ENCODE assay signal across 1 cellular context in genomic region chr20:57547250-57547649, GRCh38.
TF ChIP-seq lines count a peak whose summit lies in the region.

No MANE protein-coding gene starts in this region.

TF ChIP-seq in HepG2, 621 proteins besides CTCF, POLR2A, EP300 and RAD21 (continued from another document and continues in another):
- TF ChIP-seq, protein P1, sequence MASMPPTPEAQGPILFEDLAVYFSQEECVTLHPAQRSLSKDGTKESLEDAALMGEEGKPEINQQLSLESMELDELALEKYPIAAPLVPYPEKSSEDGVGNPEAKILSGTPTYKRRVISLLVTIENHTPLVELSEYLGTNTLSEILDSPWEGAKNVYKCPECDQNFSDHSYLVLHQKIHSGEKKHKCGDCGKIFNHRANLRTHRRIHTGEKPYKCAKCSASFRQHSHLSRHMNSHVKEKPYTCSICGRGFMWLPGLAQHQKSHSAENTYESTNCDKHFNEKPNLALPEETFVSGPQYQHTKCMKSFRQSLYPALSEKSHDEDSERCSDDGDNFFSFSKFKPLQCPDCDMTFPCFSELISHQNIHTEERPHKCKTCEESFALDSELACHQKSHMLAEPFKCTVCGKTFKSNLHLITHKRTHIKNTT (CRISPR knock-in tag; IDR thresholded peaks at IDR 0.05), result no peak
- no peak for TF ChIP-seq SMC3 (IDR thresholded peaks at IDR 0.05; ENCODE audit: low read length)
- TF ChIP-seq TBP (CRISPR knock-in tag; IDR thresholded peaks at IDR 0.05), result no peak
- peak; percentile 81; the same call in 1 of the 2 replicates for TF ChIP-seq NFKBIZ (CRISPR knock-in tag; IDR thresholded peaks at IDR 0.05)
- no peak for TF ChIP-seq GFI1 (CRISPR knock-in tag; IDR thresholded peaks at IDR 0.05; ENCODE audit: borderline replicate concordance)
- TF ChIP-seq ARID2 (CRISPR knock-in tag; IDR thresholded peaks at IDR 0.05; ENCODE audit: borderline replicate concordance), result no peak
- TF ChIP-seq ZNF382 (CRISPR knock-in tag; IDR thresholded peaks at IDR 0.05; ENCODE audit: borderline replicate concordance), result no peak
- TF ChIP-seq SP2 (CRISPR knock-in tag; IDR thresholded peaks at IDR 0.05), result no peak
- no peak for TF ChIP-seq HOXA3 (CRISPR knock-in tag; IDR thresholded peaks at IDR 0.05)
- TF ChIP-seq ZNF513 (CRISPR knock-in tag; conservative IDR thresholded peaks at IDR 0.05), result no peak
- TF ChIP-seq, protein P2, sequence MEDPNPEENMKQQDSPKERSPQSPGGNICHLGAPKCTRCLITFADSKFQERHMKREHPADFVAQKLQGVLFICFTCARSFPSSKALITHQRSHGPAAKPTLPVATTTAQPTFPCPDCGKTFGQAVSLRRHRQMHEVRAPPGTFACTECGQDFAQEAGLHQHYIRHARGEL (CRISPR knock-in tag; IDR thresholded peaks at IDR 0.05), result no peak
- TF ChIP-seq, protein P3, sequence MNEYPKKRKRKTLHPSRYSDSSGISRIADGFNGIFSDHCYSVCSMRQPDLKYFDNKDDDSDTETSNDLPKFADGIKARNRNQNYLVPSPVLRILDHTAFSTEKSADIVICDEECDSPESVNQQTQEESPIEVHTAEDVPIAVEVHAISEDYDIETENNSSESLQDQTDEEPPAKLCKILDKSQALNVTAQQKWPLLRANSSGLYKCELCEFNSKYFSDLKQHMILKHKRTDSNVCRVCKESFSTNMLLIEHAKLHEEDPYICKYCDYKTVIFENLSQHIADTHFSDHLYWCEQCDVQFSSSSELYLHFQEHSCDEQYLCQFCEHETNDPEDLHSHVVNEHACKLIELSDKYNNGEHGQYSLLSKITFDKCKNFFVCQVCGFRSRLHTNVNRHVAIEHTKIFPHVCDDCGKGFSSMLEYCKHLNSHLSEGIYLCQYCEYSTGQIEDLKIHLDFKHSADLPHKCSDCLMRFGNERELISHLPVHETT (CRISPR knock-in tag; conservative IDR thresholded peaks at IDR 0.05), result no peak
- TF ChIP-seq ARNT (IDR thresholded peaks at IDR 0.05), result no peak
- no peak for TF ChIP-seq ZNF34 (CRISPR knock-in tag; IDR thresholded peaks at IDR 0.05; ENCODE audit: borderline replicate concordance)
- no peak for TF ChIP-seq MIER2 (CRISPR knock-in tag; IDR thresholded peaks at IDR 0.05)
- no peak for TF ChIP-seq ZNF713 (CRISPR knock-in tag; IDR thresholded peaks at IDR 0.05)
- TF ChIP-seq ATF3 (CRISPR knock-in tag; IDR thresholded peaks at IDR 0.05), result no peak
- TF ChIP-seq ZNF710 (CRISPR knock-in tag; IDR thresholded peaks at IDR 0.05; ENCODE audit: borderline replicate concordance), result no peak
- TF ChIP-seq, protein P4, sequence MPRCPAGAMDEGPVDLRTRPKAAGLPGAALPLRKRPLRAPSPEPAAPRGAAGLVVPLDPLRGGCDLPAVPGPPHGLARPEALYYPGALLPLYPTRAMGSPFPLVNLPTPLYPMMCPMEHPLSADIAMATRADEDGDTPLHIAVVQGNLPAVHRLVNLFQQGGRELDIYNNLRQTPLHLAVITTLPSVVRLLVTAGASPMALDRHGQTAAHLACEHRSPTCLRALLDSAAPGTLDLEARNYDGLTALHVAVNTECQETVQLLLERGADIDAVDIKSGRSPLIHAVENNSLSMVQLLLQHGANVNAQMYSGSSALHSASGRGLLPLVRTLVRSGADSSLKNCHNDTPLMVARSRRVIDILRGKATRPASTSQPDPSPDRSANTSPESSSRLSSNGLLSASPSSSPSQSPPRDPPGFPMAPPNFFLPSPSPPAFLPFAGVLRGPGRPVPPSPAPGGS (CRISPR knock-in tag; IDR thresholded peaks at IDR 0.05), result no peak
- no peak for TF ChIP-seq DBP (CRISPR knock-in tag; IDR thresholded peaks at IDR 0.05; ENCODE audit: not compliant biosample characterization)
- TF ChIP-seq POLR2AphosphoS2 (IDR thresholded peaks at IDR 0.05; ENCODE audit: low read depth, low read length), result no peak
- no peak for TF ChIP-seq HOXD1 (CRISPR knock-in tag; IDR thresholded peaks at IDR 0.05)
- TF ChIP-seq RBM22 (optimal IDR thresholded peaks at IDR 0.05; ENCODE audit: low read length), result no peak
- TF ChIP-seq ZNF383 (CRISPR knock-in tag; IDR thresholded peaks at IDR 0.05; ENCODE audit: borderline replicate concordance), result no peak
- no peak for TF ChIP-seq KMT2B (CRISPR knock-in tag; IDR thresholded peaks at IDR 0.05)
- TF ChIP-seq NR2F6 (IDR thresholded peaks at IDR 0.05), result peak; percentile 61
- peak; percentile 82 for TF ChIP-seq NR2F6 (CRISPR knock-in tag; IDR thresholded peaks at IDR 0.05)
- no peak for TF ChIP-seq BCL6 (CRISPR knock-in tag; IDR thresholded peaks at IDR 0.05)
- TF ChIP-seq CCDC6 (CRISPR knock-in tag; IDR thresholded peaks at IDR 0.05), result no peak
- TF ChIP-seq ZHX2 (IDR thresholded peaks at IDR 0.05; ENCODE audit: low read depth), result peak; percentile 47; the same call in 1 of the 2 replicates
- TF ChIP-seq ZHX2 (CRISPR knock-in tag; IDR thresholded peaks at IDR 0.05; ENCODE audit: borderline replicate concordance), result no peak
- TF ChIP-seq USF2 (IDR thresholded peaks at IDR 0.05; ENCODE audit: low read depth, low read length), result no peak
- no peak for TF ChIP-seq USF2 (CRISPR knock-in tag; IDR thresholded peaks at IDR 0.05; ENCODE audit: borderline replicate concordance)
- no peak; the same call in 1 of the 2 replicates for TF ChIP-seq KDM3A (CRISPR knock-in tag; IDR thresholded peaks at IDR 0.05; ENCODE audit: low read depth)
- TF ChIP-seq ISX (CRISPR knock-in tag; conservative IDR thresholded peaks at IDR 0.05), result no peak
- TF ChIP-seq GLI4 (CRISPR knock-in tag; IDR thresholded peaks at IDR 0.05; ENCODE audit: borderline replicate concordance), result no peak
- TF ChIP-seq ZNF558 (CRISPR knock-in tag; IDR thresholded peaks at IDR 0.05; ENCODE audit: borderline replicate concordance), result no peak
- TF ChIP-seq RNF2 (conservative IDR thresholded peaks at IDR 0.05; ENCODE audit: low read depth), result peak; percentile 81
- no peak for TF ChIP-seq DNMT1 (CRISPR knock-in tag; IDR thresholded peaks at IDR 0.05)
- no peak for TF ChIP-seq ARHGAP35 (CRISPR knock-in tag; IDR thresholded peaks at IDR 0.05; ENCODE audit: borderline replicate concordance)
- TF ChIP-seq, protein P5, sequence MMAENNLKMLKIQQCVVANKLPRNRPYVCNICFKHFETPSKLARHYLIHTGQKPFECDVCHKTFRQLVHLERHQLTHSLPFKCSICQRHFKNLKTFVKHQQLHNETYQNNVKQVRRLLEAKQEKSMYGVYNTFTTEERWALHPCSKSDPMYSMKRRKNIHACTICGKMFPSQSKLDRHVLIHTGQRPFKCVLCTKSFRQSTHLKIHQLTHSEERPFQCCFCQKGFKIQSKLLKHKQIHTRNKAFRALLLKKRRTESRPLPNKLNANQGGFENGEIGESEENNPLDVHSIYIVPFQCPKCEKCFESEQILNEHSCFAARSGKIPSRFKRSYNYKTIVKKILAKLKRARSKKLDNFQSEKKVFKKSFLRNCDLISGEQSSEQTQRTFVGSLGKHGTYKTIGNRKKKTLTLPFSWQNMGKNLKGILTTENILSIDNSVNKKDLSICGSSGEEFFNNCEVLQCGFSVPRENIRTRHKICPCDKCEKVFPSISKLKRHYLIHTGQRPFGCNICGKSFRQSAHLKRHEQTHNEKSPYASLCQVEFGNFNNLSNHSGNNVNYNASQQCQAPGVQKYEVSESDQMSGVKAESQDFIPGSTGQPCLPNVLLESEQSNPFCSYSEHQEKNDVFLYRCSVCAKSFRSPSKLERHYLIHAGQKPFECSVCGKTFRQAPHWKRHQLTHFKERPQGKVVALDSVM (CRISPR knock-in tag; IDR thresholded peaks at IDR 0.05), result no peak
- no peak for TF ChIP-seq TARDBP (CRISPR knock-in tag; IDR thresholded peaks at IDR 0.05)
- TF ChIP-seq, protein P6, sequence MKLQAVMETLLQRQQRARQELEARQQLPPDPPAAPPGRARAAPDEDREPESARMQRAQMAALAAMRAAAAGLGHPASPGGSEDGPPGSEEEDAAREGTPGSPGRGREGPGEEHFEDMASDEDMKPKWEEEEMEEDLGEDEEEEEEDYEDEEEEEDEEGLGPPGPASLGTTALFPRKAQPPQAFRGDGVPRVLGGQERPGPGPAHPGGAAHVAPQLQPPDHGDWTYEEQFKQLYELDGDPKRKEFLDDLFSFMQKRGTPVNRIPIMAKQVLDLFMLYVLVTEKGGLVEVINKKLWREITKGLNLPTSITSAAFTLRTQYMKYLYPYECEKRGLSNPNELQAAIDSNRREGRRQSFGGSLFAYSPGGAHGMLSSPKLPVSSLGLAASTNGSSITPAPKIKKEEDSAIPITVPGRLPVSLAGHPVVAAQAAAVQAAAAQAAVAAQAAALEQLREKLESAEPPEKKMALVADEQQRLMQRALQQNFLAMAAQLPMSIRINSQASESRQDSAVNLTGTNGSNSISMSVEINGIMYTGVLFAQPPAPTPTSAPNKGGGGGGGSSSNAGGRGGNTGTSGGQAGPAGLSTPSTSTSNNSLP (IDR thresholded peaks at IDR 0.05; ENCODE audit: low read depth, low read length), result peak; percentile 79; the same call in 1 of the 2 replicates
